8 cellular contexts compared by ENCODE assay signal in genomic region chr5:103119067-103119764, GRCh38. TPM values are rescaled to one million over a fixed set of nuclear protein-coding genes. Genes with fewer than 3 reads are reported as not detected.
DNase-seq lines count a peak whose midpoint lies in the region; ATAC-seq, FAIRE-seq and TF ChIP-seq lines count a peak whose summit lies in the region.

No MANE protein-coding gene starts in this region.

- H3K9me3 ChIP-seq in A549 (no peaks in the 10 kb centered on the region), H9 (ENCODE audit: control insufficient read depth, low read depth, low read length) (no peaks in the 10 kb centered on the region), right cardiac atrium (ENCODE audit: control insufficient read depth, low read length) (no peaks in the 10 kb centered on the region), small intestine (ENCODE audit: control insufficient read depth, low read depth) (no peaks in the 10 kb centered on the region)

- H3K4me3 ChIP-seq in A549 (peak overlapping the region; percentile 92), right cardiac atrium (ENCODE audit: low read length) (peak overlapping the region; percentile 92), small intestine (ENCODE audit: low read depth in 1 of 2, low read length in 2 of 2) (peak overlapping the region; percentile 48 to 58)

- no peaks in the 10 kb centered on the region for H4K20me1 ChIP-seq in H9 (ENCODE audit: control insufficient read depth, insufficient read depth, insufficient read length)

- H3T11ph ChIP-seq in H9 (ENCODE audit: low read length) = no peak overlapping the region

- H2BK15ac ChIP-seq in H9 (ENCODE audit: low read depth, low read length) = no peak overlapping the region

- DNase-seq in A549 (ENCODE audit: low read depth in 1 of 2, low spot score in 1 of 2) (no peak), H9 (no peak), right cardiac atrium (no peak), small intestine (no peak)
- DNase-seq in activated CD4-positive, alpha-beta memory T cell treated with anti-CD3 and anti-CD28 coated beads for 36 hours = no peak
- no peak for DNase-seq in NK-92 treated with Interleukin-12 subunit alpha and Interleukin-12 subunit beta, amount 100 ng/mL, for 24 hours (lab: John Stamatoyannopoulos, UW)

- TF ChIP-seq CTCF in A549 (IDR thresholded peaks at IDR 0.05) = no peak
- no peak for TF ChIP-seq CTCF in H9 (conservative IDR thresholded peaks at IDR 0.05)

- peak overlapping the region; percentile 30 for H3K56ac ChIP-seq in H9 (ENCODE audit: insufficient read length, low read depth, low read length)

- no peak for TF ChIP-seq POLR2A in A549 (IDR thresholded peaks at IDR 0.05; ENCODE audit: low read length)

- peak overlapping the region; percentile 95 for H3K9ac ChIP-seq in H9 (ENCODE audit: extremely low read depth, insufficient read length, low read length)

- H3K4me2 ChIP-seq in A549 (peak overlapping the region; percentile 83), H9 (ENCODE audit: insufficient read depth, insufficient read length, low read length) (peak overlapping the region; percentile 61)

- POLR2A ChIA-PET in A549 (lab: Yijun Ruan, JAX) = interaction anchor here (1.2 to 1.6 kb wide), 5 partner anchors 9 to 140 kb away, joined by 3 to 25 read pairs (median 5); partner anchors contain the start of gene MACIR
- POLR2A ChIA-PET in activated CD4-positive, alpha-beta memory T cell treated with anti-CD3 and anti-CD28 coated beads for 36 hours (lab: Charles Lee) = interaction anchor here (0.8 to 3.0 kb wide), 6 partner anchors 9 to 363 kb away, joined by 3 to 26 read pairs (median 4); partner anchors contain the start of genes MACIR and PAM

- H4K5ac ChIP-seq in H9 (ENCODE audit: insufficient read length, low read depth, low read length) = peak overlapping the region; percentile 28

- H4K91ac ChIP-seq in H9 (ENCODE audit: insufficient read length, low read depth, low read length) = no peak overlapping the region

- H3K27me3 Mint-ChIP-seq in H9 (ENCODE audit: low read depth) = no peaks in the 10 kb centered on the region
- H3K27me3 Mint-ChIP-seq in activated CD4-positive, alpha-beta memory T cell treated with anti-CD3 and anti-CD28 coated beads for 36 hours = no peaks in the 10 kb centered on the region

- WGBS in A549 (ENCODE audit: missing lambda C conversion rate) = under 1% methylated on average over 15 of the region's 15 CpGs
- no CpG with 5 or more reads among the region's 15 CpGs for WGBS in H9 (ENCODE audit: extremely low coverage, insufficient read length, low lambda C conversion rate)
- WGBS in right cardiac atrium = under 1% methylated on average over 15 of the region's 15 CpGs
- 1% methylated on average over 15 of the region's 15 CpGs for WGBS in small intestine, 3 donors

- peak overlapping the region; percentile 97 to 99 for H3K4me3 Mint-ChIP-seq in H9
- H3K4me3 Mint-ChIP-seq in activated CD4-positive, alpha-beta memory T cell treated with anti-CD3 and anti-CD28 coated beads for 36 hours = peak overlapping the region; percentile 88

- peak overlapping the region; percentile 100 for H3K27ac Mint-ChIP-seq in H9
- H3K27ac Mint-ChIP-seq in activated CD4-positive, alpha-beta memory T cell treated with anti-CD3 and anti-CD28 coated beads for 36 hours = peak overlapping the region; percentile 99

- H3K9me3 Mint-ChIP-seq in H9 = no peaks in the 10 kb centered on the region
- H3K9me3 Mint-ChIP-seq in activated CD4-positive, alpha-beta memory T cell treated with anti-CD3 and anti-CD28 coated beads for 36 hours = no peaks in the 10 kb centered on the region

- H3K4ac ChIP-seq in H9 (ENCODE audit: low read depth, low read length) = no peak overlapping the region; the same call in 1 of the 2 replicates

- H2AFZ ChIP-seq in H9 (ENCODE audit: low read length) = peak overlapping the region; percentile 24

- intact Hi-C loops in activated CD4-positive, alpha-beta memory T cell treated with anti-CD3 and anti-CD28 coated beads for 36 hours (cut with micrococcal nuclease) = no loop called here
- intact Hi-C loops in right cardiac atrium (cut with DNase I) = no loop called here

- ATAC-seq in A549 = no peak
- ATAC-seq in right cardiac atrium = no peak
- no peak for ATAC-seq in HG03196 (IDR thresholded peaks at IDR 0.05; ENCODE audit: unreplicated experiment)
- no peak for ATAC-seq in HG03039 (IDR thresholded peaks at IDR 0.05; ENCODE audit: unreplicated experiment)

- H3K79me2 ChIP-seq in H9 (ENCODE audit: insufficient read depth, low read length) = no peaks in the 10 kb centered on the region

- no peak for TF ChIP-seq RAD21 in A549 (conservative IDR thresholded peaks at IDR 0.05 in 1 of 2, IDR thresholded peaks at IDR 0.05 in 1 of 2)

- H3K36me3 Mint-ChIP-seq in H9 (ENCODE audit: insufficient read depth in 1 of 3, low read depth in 3 of 3) = peaks cover 0 to 2% (median 0%) of the 10 kb centered on the region in 3 experiments; a peak in 1 of 7 replicates
- H3K36me3 Mint-ChIP-seq in activated CD4-positive, alpha-beta memory T cell treated with anti-CD3 and anti-CD28 coated beads for 36 hours = peaks cover 3% of the 10 kb centered on the region

- H2AK5ac ChIP-seq in H9 (ENCODE audit: insufficient read length, low read length) = no peak overlapping the region

- H2BK20ac ChIP-seq in H9 (ENCODE audit: low read depth, low read length, poor library complexity, severe bottlenecking) = no peak overlapping the region

- H3K14ac ChIP-seq in H9 (ENCODE audit: insufficient read depth, low read length) = peak overlapping the region; percentile 89; the same call in 1 of the 2 replicates

- no peaks in the 10 kb centered on the region for H3K36me3 ChIP-seq in small intestine (ENCODE audit: control insufficient read depth in 2 of 2, insufficient read depth in 2 of 2, low read length in 2 of 2)

- no peak for TF ChIP-seq EP300 in A549 (IDR thresholded peaks at IDR 0.05)

- CTCF ChIA-PET in A549 (lab: Yijun Ruan, JAX) = interaction anchor here (1.8 to 2.3 kb wide), 2 partner anchors 20 to 25 kb away, joined by 4 to 17 read pairs; no protein-coding TSS in a partner anchor
- CTCF ChIA-PET in activated CD4-positive, alpha-beta memory T cell treated with anti-CD3 and anti-CD28 coated beads for 36 hours (lab: Charles Lee) = interaction anchor here (0.8 to 2.9 kb wide), 7 partner anchors 9 to 583 kb away, joined by 3 to 11 read pairs (median 3); no protein-coding TSS in a partner anchor

- H4K8ac ChIP-seq in H9 (replicated peaks; ENCODE audit: insufficient read length, low read depth, low read length) = peak overlapping the region; percentile 15

- peak; percentile 74 for FAIRE-seq in A549 (lab: Jason Lieb, UNC)
- FAIRE-seq in small intestine (lab: Jason Lieb, UNC) = no peak

- H2BK12ac ChIP-seq in H9 (ENCODE audit: insufficient read length, low read depth, low read length) = no peak overlapping the region

- peaks cover 4% of the 10 kb centered on the region for H3K23me2 ChIP-seq in H9 (ENCODE audit: insufficient read length, low read depth, low read length, poor library complexity, severe bottlenecking)

- H3K27me3 ChIP-seq in H9 (ENCODE audit: insufficient read depth, low read length) (no peaks in the 10 kb centered on the region), right cardiac atrium (ENCODE audit: control insufficient read depth, insufficient read depth) (no peaks in the 10 kb centered on the region), small intestine (ENCODE audit: control insufficient read depth in 2 of 2, insufficient read depth in 2 of 2, low read length in 2 of 2) (no peaks in the 10 kb centered on the region)

- H3K79me1 ChIP-seq in H9 (ENCODE audit: insufficient read depth, low read depth, low read length, poor library complexity, severe bottlenecking) = no peaks in the 10 kb centered on the region

- no peak overlapping the region for H3K23ac ChIP-seq in H9 (ENCODE audit: insufficient read length, low read depth, low read length)

- H2BK5ac ChIP-seq in H9 (ENCODE audit: insufficient read length, low read length) = no peak overlapping the region

- H3K18ac ChIP-seq in H9 (ENCODE audit: insufficient read length, low read depth, low read length) = peak overlapping the region; percentile 86

- H3K4me1 Mint-ChIP-seq in H9 = peaks cover 15 to 17% of the 10 kb centered on the region in 2 experiments
- H3K4me1 Mint-ChIP-seq in activated CD4-positive, alpha-beta memory T cell treated with anti-CD3 and anti-CD28 coated beads for 36 hours (ENCODE audit: low read depth) = peaks cover 37% of the 10 kb centered on the region

- H3K4me1 ChIP-seq in A549 (peaks cover 17% of the 10 kb centered on the region), H9 (ENCODE audit: insufficient read depth, low read length) (no peaks in the 10 kb centered on the region), right cardiac atrium (ENCODE audit: control insufficient read depth, insufficient read depth, low read length) (peaks cover 2% of the 10 kb centered on the region), small intestine (ENCODE audit: control insufficient read depth in 2 of 2, insufficient read depth in 1 of 2, low read depth in 1 of 2, low read length in 1 of 2) (peaks cover 0 to 8% of the 10 kb centered on the region in 2 donors)

- H2BK120ac ChIP-seq in H9 (ENCODE audit: low read depth, low read length, poor library complexity, severe bottlenecking) = peak overlapping the region; percentile 0

- peak overlapping the region; percentile 93 to 95 for H3K27ac ChIP-seq in A549
- peak overlapping the region; percentile 92 for H3K27ac ChIP-seq in H9 (ENCODE audit: insufficient read length, low read depth, low read length)
- H3K27ac ChIP-seq in right cardiac atrium (ENCODE audit: low read length) = peak overlapping the region; percentile 100
- H3K27ac ChIP-seq in small intestine (ENCODE audit: low read depth in 1 of 2, low read length in 1 of 2) = peak overlapping the region; percentile 79 to 98

RNA-seq across cellular contexts. Expression of gene GIN1, which starts 0.7 kb away (rescaled TPM):
- polyA plus RNA-seq in A549 (2011; rRNA removed) = 9.4 and 13.5 TPM in 2 replicates
- 1.3 TPM in 2 replicates for polyA plus RNA-seq in A549 (2012; cell fraction: cytosol; rRNA removed)
- polyA plus RNA-seq in A549 (2012; cell fraction: nucleus; rRNA removed) = 1.2 and 1.6 TPM in 2 replicates
- 7.1 to 9.4 TPM (median 7.9 TPM) in 3 replicates for polyA plus RNA-seq in A549 (2017; fragmentation: RNase III; extraction: RNeasy Plus Mini Kit Qiagen cat#74134 plus additional on column Dnase treatment)
- polyA minus RNA-seq in A549 (2011; rRNA and poly(A)+ RNA removed) = 3.9 and 7.8 TPM in 2 replicates
- total RNA-seq in H9 (2021) = 6.6 and 7.7 TPM in 2 replicates
- total RNA-seq in activated CD4-positive, alpha-beta memory T cell treated with anti-CD3 and anti-CD28 coated beads for 36 hours = 10 to 100 TPM in 1 of 2 experiments, 1 to 10 TPM in 1; 9.7 to 10.7 TPM
- 10 to 100 TPM; 12.7 to 14.8 (median 13.3) TPM for total RNA-seq in right cardiac atrium
- polyA plus RNA-seq in right cardiac atrium = 7.6 TPM
- polyA plus RNA-seq in small intestine = 1 to 10 TPM; 2.7 to 3.8 (median 3.2) TPM

RNA-seq across cellular contexts. Expression of gene PPIP5K2, which starts 0.9 kb away (rescaled TPM):
- polyA plus RNA-seq in A549 (2011; rRNA removed) (50.1 and 61.7 TPM in 2 replicates), A549 (2017; fragmentation: RNase III; extraction: RNeasy Plus Mini Kit Qiagen cat#74134 plus additional on column Dnase treatment) (21.7 to 24.0 TPM (median 21.9 TPM) in 3 replicates), right cardiac atrium (14.1 TPM), small intestine (10 to 100 TPM; 11.9 to 17.9 (median 14.3) TPM)
- 10.9 and 12.2 TPM in 2 replicates for polyA plus RNA-seq in A549 (2012; cell fraction: cytosol; rRNA removed)
- polyA plus RNA-seq in A549 (2012; cell fraction: nucleus; rRNA removed) = 7.4 and 13.9 TPM in 2 replicates
- 62.4 and 76.5 TPM in 2 replicates for polyA minus RNA-seq in A549 (2011; rRNA and poly(A)+ RNA removed)
- total RNA-seq in H9 (2021) (42.6 and 43.8 TPM in 2 replicates), right cardiac atrium (10 to 100 TPM; 37.0 to 40.8 (median 38.0) TPM)
- total RNA-seq in activated CD4-positive, alpha-beta memory T cell treated with anti-CD3 and anti-CD28 coated beads for 36 hours = 10 to 100 TPM; 40.6 to 44.4 TPM
